In the genomic region with DNA sequence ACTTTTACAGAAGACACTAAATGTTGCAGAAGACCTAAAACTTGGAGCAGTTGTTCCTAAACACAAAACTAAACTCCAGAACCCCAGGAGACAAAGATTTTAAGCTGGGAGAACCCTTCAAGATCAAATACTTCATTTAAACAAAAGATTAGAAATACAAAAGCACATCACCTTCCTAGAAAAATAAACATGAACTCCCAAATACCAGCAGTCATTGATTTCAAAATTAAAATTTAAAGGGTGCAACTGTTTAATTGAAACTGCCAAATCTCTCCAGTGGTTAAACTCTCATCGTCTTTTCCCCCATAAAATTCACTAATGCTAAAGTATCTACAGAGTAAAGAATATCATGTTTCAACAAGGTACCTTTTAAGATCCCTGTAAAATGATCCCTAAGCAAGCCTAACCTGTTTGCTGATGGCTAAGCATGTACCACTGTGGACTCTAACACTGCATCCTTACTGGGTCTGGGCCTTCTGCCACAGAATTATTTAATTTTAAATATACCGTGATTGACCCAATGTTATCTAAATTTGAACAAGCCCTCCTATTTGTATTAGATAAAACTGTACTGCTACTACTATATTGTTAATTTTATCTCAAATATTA, we compare ENCODE assay signal across 1 cellular context.
TF ChIP-seq lines count a peak whose summit lies in the region.

No MANE protein-coding gene starts in this region.

TF ChIP-seq in Ishikawa, 13 proteins besides CTCF, POLR2A, EP300 and RAD21 (continued from another document):
- TF ChIP-seq, protein P1, sequence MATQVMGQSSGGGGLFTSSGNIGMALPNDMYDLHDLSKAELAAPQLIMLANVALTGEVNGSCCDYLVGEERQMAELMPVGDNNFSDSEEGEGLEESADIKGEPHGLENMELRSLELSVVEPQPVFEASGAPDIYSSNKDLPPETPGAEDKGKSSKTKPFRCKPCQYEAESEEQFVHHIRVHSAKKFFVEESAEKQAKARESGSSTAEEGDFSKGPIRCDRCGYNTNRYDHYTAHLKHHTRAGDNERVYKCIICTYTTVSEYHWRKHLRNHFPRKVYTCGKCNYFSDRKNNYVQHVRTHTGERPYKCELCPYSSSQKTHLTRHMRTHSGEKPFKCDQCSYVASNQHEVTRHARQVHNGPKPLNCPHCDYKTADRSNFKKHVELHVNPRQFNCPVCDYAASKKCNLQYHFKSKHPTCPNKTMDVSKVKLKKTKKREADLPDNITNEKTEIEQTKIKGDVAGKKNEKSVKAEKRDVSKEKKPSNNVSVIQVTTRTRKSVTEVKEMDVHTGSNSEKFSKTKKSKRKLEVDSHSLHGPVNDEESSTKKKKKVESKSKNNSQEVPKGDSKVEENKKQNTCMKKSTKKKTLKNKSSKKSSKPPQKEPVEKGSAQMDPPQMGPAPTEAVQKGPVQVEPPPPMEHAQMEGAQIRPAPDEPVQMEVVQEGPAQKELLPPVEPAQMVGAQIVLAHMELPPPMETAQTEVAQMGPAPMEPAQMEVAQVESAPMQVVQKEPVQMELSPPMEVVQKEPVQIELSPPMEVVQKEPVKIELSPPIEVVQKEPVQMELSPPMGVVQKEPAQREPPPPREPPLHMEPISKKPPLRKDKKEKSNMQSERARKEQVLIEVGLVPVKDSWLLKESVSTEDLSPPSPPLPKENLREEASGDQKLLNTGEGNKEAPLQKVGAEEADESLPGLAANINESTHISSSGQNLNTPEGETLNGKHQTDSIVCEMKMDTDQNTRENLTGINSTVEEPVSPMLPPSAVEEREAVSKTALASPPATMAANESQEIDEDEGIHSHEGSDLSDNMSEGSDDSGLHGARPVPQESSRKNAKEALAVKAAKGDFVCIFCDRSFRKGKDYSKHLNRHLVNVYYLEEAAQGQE (IDR thresholded peaks at IDR 0.05; ENCODE audit: low read depth), result no peak
- TF ChIP-seq, protein P2, sequence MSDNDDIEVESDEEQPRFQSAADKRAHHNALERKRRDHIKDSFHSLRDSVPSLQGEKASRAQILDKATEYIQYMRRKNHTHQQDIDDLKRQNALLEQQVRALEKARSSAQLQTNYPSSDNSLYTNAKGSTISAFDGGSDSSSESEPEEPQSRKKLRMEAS (IDR thresholded peaks at IDR 0.05), result no peak
- TF ChIP-seq TEAD4 (IDR thresholded peaks at IDR 0.05), result 0 out of 2 replicates have a peak, but pooled peaks have one; percentile 28
- TF ChIP-seq TCF12 (IDR thresholded peaks at IDR 0.05; ENCODE audit: low read depth), result no peak
- TF ChIP-seq FOXM1 (IDR thresholded peaks at IDR 0.05; ENCODE audit: borderline replicate concordance, low read depth), result no peak
- no peak for TF ChIP-seq ZBTB7A (IDR thresholded peaks at IDR 0.05; ENCODE audit: low read depth)
